In genomic region chr5:58849995-58850667, GRCh38 we compare ENCODE assay signal across 8 cellular contexts.
DNase-seq lines count a peak whose midpoint lies in the region; ATAC-seq and TF ChIP-seq lines count a peak whose summit lies in the region.

No MANE protein-coding gene starts in this region.

- intact Hi-C loops in Panc1 (cut with micrococcal nuclease; ENCODE audit: unreplicated experiment), result loop anchor here (1.0 kb wide), 1 partner anchor 352 kb away; no protein-coding TSS in a partner anchor

- in situ Hi-C loops in Panc1 (cut with HindIII; ENCODE audit: low pct_unique_long_range_greater_than_20kb, low sequenced_read_pairs), result no loop called here

- peak; percentile 67 for TF ChIP-seq CTCF in Panc1 (IDR thresholded peaks at IDR 0.05)
- peak; percentile 53 for TF ChIP-seq CTCF in epithelial cell of esophagus (IDR thresholded peaks at IDR 0.05; ENCODE audit: insufficient read depth, low read depth, low read length, missing control alignments)

- POLR2A ChIA-PET in Panc1 (lab: Charles Lee), result no interaction called here

- ATAC-seq in HG03354 (IDR thresholded peaks at IDR 0.05; ENCODE audit: poor library complexity, severe bottlenecking, unreplicated experiment), result peak; percentile 72
- ATAC-seq in Panc1, result peak; percentile 84

- no peaks in the 10 kb centered on the region; the same call in 1 of the 2 replicates for H3K4me1 ChIP-seq in Panc1 (ENCODE audit: control insufficient read depth, insufficient read depth, low read length)

- no peak overlapping the region for H3K27ac ChIP-seq in Panc1 (ENCODE audit: low read length)

- DNase-seq in NOMO-1 (lab: John Stamatoyannopoulos, UW; ENCODE audit: unreplicated experiment in 2 of 2) (peak; percentile 8 to 54), NOMO-1 treated with dmso at 0.1 percent for 144 hours (lab: John Stamatoyannopoulos, UW; ENCODE audit: unreplicated experiment) (no peak), Panc1 (ENCODE audit: low read depth, low spot score) (peak; percentile 10), epithelial cell of esophagus (ENCODE audit: low read depth) (peak; percentile 45), midbrain (lab: John Stamatoyannopoulos, UW) (peak; percentile 15)
- DNase-seq in activated CD8-positive, alpha-beta memory T cell treated with anti-CD3 and anti-CD28 coated beads for 24 hours, result no peak
- DNase-seq in stimulated activated CD4-positive, alpha-beta T cell treated with anti-CD3 and anti-CD28 coated beads, Interleukin-4, amount 100 ng/mL, for 1 hour, result no peak

- H3K9me3 ChIP-seq in Panc1 (ENCODE audit: control insufficient read depth, insufficient read depth, low read depth, low read length), result no peaks in the 10 kb centered on the region

- H3K27me3 ChIP-seq in Panc1 (ENCODE audit: control insufficient read depth, insufficient read depth, low read length), result peaks cover 7% of the 10 kb centered on the region

- H3K36me3 ChIP-seq in Panc1 (ENCODE audit: control insufficient read depth, insufficient read depth, low read length), result no peaks in the 10 kb centered on the region

- CTCF ChIA-PET in Panc1 (lab: Charles Lee), result interaction anchor here (1.5 kb wide), 1 partner anchor 373 kb away, joined by 3 read pairs; no protein-coding TSS in a partner anchor

- no peak overlapping the region for H3K4me3 ChIP-seq in Panc1 (ENCODE audit: low read depth in 2 of 2, low read length in 2 of 2)
- H3K4me3 ChIP-seq in epithelial cell of esophagus (ENCODE audit: low read length), result no peak overlapping the region

- no TSS peak for BruUV-seq in Panc1 (replicated peaks; lab: Mats Ljungman, UMichigan)

Comparison
In these comparisons a context has a peak if more than half of its experiments do, and no peak if none do; other contexts are left out.
1. DNase-seq: peak in NOMO-1 (2 of 2), Panc1 (single experiment), epithelial cell of esophagus (single experiment) and midbrain (single experiment); none in NOMO-1 treated with dmso at 0.1 percent for 144 hours (single experiment), activated CD8-positive, alpha-beta memory T cell treated with anti-CD3 and anti-CD28 coated beads for 24 hours (single experiment) and stimulated activated CD4-positive, alpha-beta T cell treated with anti-CD3 and anti-CD28 coated beads, Interleukin-4, amount 100 ng/mL, for 1 hour (single experiment).